17 cellular contexts compared by ENCODE assay signal in genomic region chr22:28911279-28911640, GRCh38. TPM values are rescaled to one million over a fixed set of nuclear protein-coding genes. Genes with fewer than 3 reads are reported as not detected.
DNase-seq lines count a peak whose midpoint lies in the region; ATAC-seq and TF ChIP-seq lines count a peak whose summit lies in the region.
"Had no signal": no experiment of that assay in that cellular context is flagged by ENCODE, and none has a peak within 500 bp of the region (broad histone marks: within the 10 kb centered on the region; RNA-seq: fewer than 3 reads in every experiment).

No MANE protein-coding gene starts in this region.

- H3K4me1 ChIP-seq in Caco-2: peaks cover 68% of the 10 kb centered on the region
- peaks cover 6 to 33% (median 23%) of the 10 kb centered on the region in 4 donors for H3K4me1 ChIP-seq in liver (ENCODE audit: control insufficient read depth in 4 of 4, insufficient read depth in 4 of 4, low read length in 3 of 4)
- peaks cover 0 to 63% (median 55%) of the 10 kb centered on the region in 4 donors for H3K4me1 ChIP-seq in sigmoid colon
- no peaks in the 10 kb centered on the region for H3K4me1 ChIP-seq in Karpas-422 (ENCODE audit: low read length)

- ATAC-seq in GM19035 (IDR thresholded peaks at IDR 0.05; ENCODE audit: unreplicated experiment): no peak
- ATAC-seq: activated naive CD8-positive, alpha-beta T cell treated with anti-CD3 and anti-CD28 coated beads, Interleukin-2, amount 50 U/mL, for 24 hours; activated T-cell treated with anti-CD3 and anti-CD28 coated beads, Interleukin-2, amount 50 U/mL, for 4 hours; natural killer cell; Panc1 had no signal

- no peak for TF ChIP-seq RAD21 in liver (IDR thresholded peaks at IDR 0.05)

- CTCF ChIA-PET in Caco-2 (lab: Charles Lee): interaction anchor here (1.7 kb wide), 1 partner anchor 26 kb away, joined by 16 read pairs; no protein-coding TSS in a partner anchor

- H3K4me3 Mint-ChIP-seq in Caco-2 (ENCODE audit: unreplicated experiment): peak overlapping the region; percentile 57
- H3K4me3 Mint-ChIP-seq: activated naive CD8-positive, alpha-beta T cell treated with anti-CD3 and anti-CD28 coated beads, Interleukin-2, amount 50 U/mL, for 24 hours; activated T-cell treated with anti-CD3 and anti-CD28 coated beads, Interleukin-2, amount 50 U/mL, for 4 hours; IgD-negative memory B cell; natural killer cell; T-helper 1 cell treated with Interleukin-12 subunit alpha and Interleukin-12 subunit beta and Interleukin-4 antibody, amounts not matched to agents 30 μg/mL and 1 μg/mL, for 36 hours had no signal

- intact Hi-C loops in Caco-2 (cut with micrococcal nuclease; ENCODE audit: unreplicated experiment) (no loop called here), sigmoid colon (cut with DNase I) (no loop called here)

- TF ChIP-seq EP300 in sigmoid colon (IDR thresholded peaks at IDR 0.05): no peak

- H3K4me1 Mint-ChIP-seq in Caco-2 (ENCODE audit: low read depth, unreplicated experiment): peaks cover 44% of the 10 kb centered on the region

- no peaks in the 10 kb centered on the region for H4K20me1 ChIP-seq in Karpas-422 (ENCODE audit: insufficient read depth, low read depth, low read length)

- 68% methylated on average over 4 of the region's 4 CpGs for WGBS in liver
- 29 to 71% methylated on average over 4 of the region's 4 CpGs for WGBS in sigmoid colon, 2 donors

- H3K9ac ChIP-seq in liver (ENCODE audit: low read depth in 1 of 2, low read length in 2 of 2) (no peak overlapping the region), Karpas-422 (ENCODE audit: low read length) (no peak overlapping the region)

- H2AFZ ChIP-seq in Karpas-422 (ENCODE audit: low read length): no peak overlapping the region

- no peak overlapping the region for H3K4me2 ChIP-seq in Karpas-422 (ENCODE audit: low read depth, low read length, poor library complexity, severe bottlenecking)

- POLR2A ChIA-PET in Caco-2 (lab: Charles Lee): interaction anchor here (1.5 kb wide), 1 partner anchor 42 kb away, joined by 8 read pairs; no protein-coding TSS in a partner anchor

- TF ChIP-seq CTCF in Caco-2 (IDR thresholded peaks at IDR 0.05; ENCODE audit: insufficient read depth in 1 of 2, low read depth in 1 of 2, low read length in 1 of 2, severe bottlenecking in 1 of 2, unreplicated experiment in 1 of 2) (no peak), liver (IDR thresholded peaks at IDR 0.05; ENCODE audit: low read depth, low read length, missing input control) (no peak), sigmoid colon (IDR thresholded peaks at IDR 0.05) (no peak)

- H3K79me2 ChIP-seq in Karpas-422 (ENCODE audit: low read length): no peaks in the 10 kb centered on the region

- H3K36me3 Mint-ChIP-seq in Caco-2 (ENCODE audit: insufficient read depth, unreplicated experiment): peaks cover 86% of the 10 kb centered on the region
- H3K36me3 Mint-ChIP-seq: IgD-negative memory B cell, natural killer cell had no signal

- H3K4me3 ChIP-seq in Caco-2 (ENCODE audit: low read depth, low read length) (no peak overlapping the region), liver (ENCODE audit: low read depth in 1 of 3, low read length in 3 of 3) (no peak overlapping the region), sigmoid colon (no peak overlapping the region), Karpas-422 (ENCODE audit: low read length) (no peak overlapping the region)
- H3K4me3 ChIP-seq: skin epidermis had no signal

- no peaks in the 10 kb centered on the region for H3K9me3 Mint-ChIP-seq in Caco-2 (ENCODE audit: unreplicated experiment)
- H3K9me3 Mint-ChIP-seq: activated naive CD8-positive, alpha-beta T cell treated with anti-CD3 and anti-CD28 coated beads, Interleukin-2, amount 50 U/mL, for 24 hours; activated T-cell treated with anti-CD3 and anti-CD28 coated beads, Interleukin-2, amount 50 U/mL, for 4 hours; natural killer cell; T-helper 1 cell treated with Interleukin-12 subunit alpha and Interleukin-12 subunit beta and Interleukin-4 antibody, amounts not matched to agents 30 μg/mL and 1 μg/mL, for 36 hours had no signal

- H3K9me2 ChIP-seq in Karpas-422 (replicated peaks; ENCODE audit: insufficient read depth, low read length): no peaks in the 10 kb centered on the region

- peak in 1 of 2 experiments; percentile 47 for DNase-seq in Caco-2
- DNase-seq in sigmoid colon: peak; percentile 36
- no peak for DNase-seq in H4 (ENCODE audit: low spot score)
- no peak for DNase-seq in T-helper 2 cell
- DNase-seq in Karpas-422: no peak
- DNase-seq: activated naive CD8-positive, alpha-beta T cell treated with anti-CD3 and anti-CD28 coated beads, Interleukin-2, amount 50 U/mL, for 24 hours; activated T-cell treated with anti-CD3 and anti-CD28 coated beads, Interleukin-2, amount 50 U/mL, for 4 hours; DMS153; natural killer cell; NCI-H1105 had no signal

- BruUV-seq in Caco-2 (replicated peaks; lab: Mats Ljungman, UMichigan): no TSS peak

- peak overlapping the region; percentile 91 for H3K27ac Mint-ChIP-seq in Caco-2 (ENCODE audit: unreplicated experiment)
- H3K27ac Mint-ChIP-seq: activated naive CD8-positive, alpha-beta T cell treated with anti-CD3 and anti-CD28 coated beads, Interleukin-2, amount 50 U/mL, for 24 hours; IgD-negative memory B cell; natural killer cell; T-helper 1 cell treated with Interleukin-12 subunit alpha and Interleukin-12 subunit beta and Interleukin-4 antibody, amounts not matched to agents 30 μg/mL and 1 μg/mL, for 36 hours had no signal

- no peaks in the 10 kb centered on the region; the same call in none of the 2 replicates for H3K36me3 ChIP-seq in Caco-2 (ENCODE audit: control insufficient read depth, insufficient read depth, low read length)
- no peaks in the 10 kb centered on the region for H3K36me3 ChIP-seq in liver (ENCODE audit: control insufficient read depth in 4 of 4, insufficient read depth in 3 of 4, low read depth in 1 of 4, low read length in 3 of 4)
- no peaks in the 10 kb centered on the region for H3K36me3 ChIP-seq in sigmoid colon
- no peaks in the 10 kb centered on the region for H3K36me3 ChIP-seq in Karpas-422 (ENCODE audit: insufficient read depth, low read length)

- no peaks in the 10 kb centered on the region for H3K27me3 Mint-ChIP-seq in Caco-2 (ENCODE audit: insufficient read depth, unreplicated experiment)

- no peak for TF ChIP-seq POLR2A in sigmoid colon (IDR thresholded peaks at IDR 0.05)

- H3K27me3 ChIP-seq in Caco-2 (replicated peaks; ENCODE audit: control insufficient read depth, insufficient read depth, low read length): no peaks in the 10 kb centered on the region
- H3K27me3 ChIP-seq in liver (ENCODE audit: control insufficient read depth in 4 of 4, insufficient read depth in 4 of 4, low read length in 3 of 4): no peaks in the 10 kb centered on the region
- no peaks in the 10 kb centered on the region for H3K27me3 ChIP-seq in sigmoid colon
- H3K27me3 ChIP-seq in Karpas-422 (ENCODE audit: low read length): no peaks in the 10 kb centered on the region

- H3K27ac ChIP-seq in cingulate gyrus (ENCODE audit: low read depth, low read length) (peak overlapping the region; percentile 80), liver (ENCODE audit: low read depth in 1 of 2, low read length in 2 of 2) (peak overlapping the region; percentile 12 to 31), sigmoid colon (peak overlapping the region; percentile 63 to 82 (median 74)), Karpas-422 (ENCODE audit: low read length) (no peak overlapping the region)

- H3K9me3 ChIP-seq in Caco-2 (no peaks in the 10 kb centered on the region), liver (ENCODE audit: control insufficient read depth in 4 of 4, low read length in 3 of 4) (no peaks in the 10 kb centered on the region), sigmoid colon (no peaks in the 10 kb centered on the region), Karpas-422 (ENCODE audit: low read length) (no peaks in the 10 kb centered on the region)

TF ChIP-seq in liver, 16 proteins besides CTCF, POLR2A, EP300 and RAD21 (continues in another document):
- TF ChIP-seq NR2F2 (IDR thresholded peaks at IDR 0.05) (no peak), TAF1 (conservative IDR thresholded peaks at IDR 0.05) (no peak), SP1 (IDR thresholded peaks at IDR 0.05) (no peak), ZBTB33 (IDR thresholded peaks at IDR 0.05) (no peak), YY1 (IDR thresholded peaks at IDR 0.05) (no peak), MAX (IDR thresholded peaks at IDR 0.05) (no peak), HNF4A (conservative IDR thresholded peaks at IDR 0.05) (no peak), RXRA (IDR thresholded peaks at IDR 0.05) (no peak), GABPA (IDR thresholded peaks at IDR 0.05 in 1 of 2, conservative IDR thresholded peaks at IDR 0.05 in 1 of 2) (no peak), HNF4G (IDR thresholded peaks at IDR 0.05) (no peak), FOXA2 (IDR thresholded peaks at IDR 0.05) (no peak)
- TF ChIP-seq, protein P1, sequence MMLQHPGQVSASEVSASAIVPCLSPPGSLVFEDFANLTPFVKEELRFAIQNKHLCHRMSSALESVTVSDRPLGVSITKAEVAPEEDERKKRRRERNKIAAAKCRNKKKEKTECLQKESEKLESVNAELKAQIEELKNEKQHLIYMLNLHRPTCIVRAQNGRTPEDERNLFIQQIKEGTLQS (IDR thresholded peaks at IDR 0.05): no peak

RNA-seq across cellular contexts. Expression of gene ZNRF3, which starts 27.9 kb away (rescaled TPM):
- 37.9 and 41.1 TPM in 2 replicates for total RNA-seq in Caco-2 (2022)
- total RNA-seq in liver: 1 to 10 TPM; 5.0 to 5.9 TPM
- 1 to 10 TPM; 2.2 to 4.4 TPM for polyA plus RNA-seq in liver
- 10 to 100 TPM in 2 of 4 donors, 1 to 10 TPM in 2; 8.9 to 13.6 (median 9.7) TPM for total RNA-seq in sigmoid colon
- polyA plus RNA-seq in sigmoid colon: 1 to 10 TPM in 1 of 3 donors, under 1 TPM in 2; 0.23 to 3.9 (median 0.60) TPM
- 1.8 and 2.6 TPM in 2 replicates for total RNA-seq in H4 (2014; rRNA removed; shearing (Covaris generic))
- total RNA-seq in Karpas-422 (2014; rRNA removed; shearing (Covaris generic); ENCODE audit: low replicate concordance): 0.04 and 0.19 TPM in 2 replicates
